In genomic region chr1:118326960-118327629, GRCh38 we compare ENCODE assay signal across 27 cellular contexts.
"Had no signal": no experiment of that assay in that cellular context is flagged by ENCODE, and none has a peak within 500 bp of the region (broad histone marks: within the 10 kb centered on the region; RNA-seq: fewer than 3 reads in every experiment).

No MANE protein-coding gene starts in this region.

- H3K27ac ChIP-seq: adrenal gland, breast epithelium, cardiac muscle cell, colonic mucosa, epithelial cell of prostate, esophagus squamous epithelium had no signal

- H3K4me3 ChIP-seq: adrenal gland, breast epithelium, cardiac muscle cell, colonic mucosa, esophagus squamous epithelium had no signal

- H3K4me1 ChIP-seq: adrenal gland, breast epithelium, colonic mucosa had no signal

- H3K27me3 ChIP-seq: adrenal gland, breast epithelium, cardiac muscle cell, colonic mucosa, esophagus squamous epithelium had no signal

- ATAC-seq: activated CD4-positive, alpha-beta T cell treated with anti-CD3 and anti-CD28 coated beads for 36 hours; activated CD8-positive, alpha-beta memory T cell treated with anti-CD3 and anti-CD28 coated beads, Interleukin-2, amount 10 ng/mL, durations not matched to agents 7 days and 5 days; activated CD8-positive, alpha-beta T cell treated with anti-CD3 and anti-CD28 coated beads, Interleukin-2, amount 10 ng/mL, durations not matched to agents 7 days and 5 days; activated naive CD8-positive, alpha-beta T cell treated with anti-CD3 and anti-CD28 coated beads, Interleukin-2, amount 50 U/mL, for 24 hours had no signal

- H3K36me3 ChIP-seq: adrenal gland, breast epithelium, cardiac muscle cell, colonic mucosa, esophagus squamous epithelium had no signal

- H3K9me3 ChIP-seq: adrenal gland, breast epithelium, colonic mucosa, esophagus squamous epithelium had no signal

- DNase-seq: activated CD4-positive, alpha-beta memory T cell treated with anti-CD3 and anti-CD28 coated beads for 36 hours; activated CD4-positive, alpha-beta T cell treated with anti-CD3 and anti-CD28 coated beads for 36 hours; activated CD4-positive, alpha-beta T cell treated with anti-CD3 and anti-CD28 coated beads, Interleukin-2, amount 10 ng/mL, durations not matched to agents 24 days and 14 days; activated CD4-positive, CD25-positive, alpha-beta regulatory T cell; activated CD4-positive, CD25-positive, alpha-beta regulatory T cell treated with anti-CD3 and anti-CD28 coated beads, Interleukin-2, amount 50 U/mL, for 72 hours; activated CD8-positive, alpha-beta memory T cell treated with anti-CD3 and anti-CD28 coated beads, Interleukin-2, amount 10 ng/mL, durations not matched to agents 7 days and 5 days; activated CD8-positive, alpha-beta memory T cell treated with anti-CD3 and anti-CD28 coated beads, Interleukin-2, amount 50 U/mL, for 4 hours; activated CD8-positive, alpha-beta T cell treated with anti-CD3 and anti-CD28 coated beads, Interleukin-2, amount 10 ng/mL, durations not matched to agents 7 days and 5 days; activated effector memory CD4-positive, alpha-beta T cell treated with anti-CD3 and anti-CD28 coated beads, Interleukin-2, amount 50 U/mL, for 16 hours; activated naive CD4-positive, alpha-beta T cell treated with anti-CD3 and anti-CD28 coated beads for 36 hours; activated naive CD8-positive, alpha-beta T cell treated with anti-CD3 and anti-CD28 coated beads for 36 hours; activated naive CD8-positive, alpha-beta T cell treated with anti-CD3 and anti-CD28 coated beads, Interleukin-2, amount 50 U/mL, for 24 hours; activated T-cell treated with anti-CD3 and anti-CD28 coated beads, Interleukin-2, amount 50 U/mL, for 1 hour; activated T-cell treated with anti-CD3 and anti-CD28 coated beads, Interleukin-2, amount 50 U/mL, for 48 hours; adrenal gland; amygdala; aorta; central memory CD4-positive, alpha-beta T cell; cerebellar nuclear complex; colonic mucosa; effector CD8-positive, alpha-beta T cell; esophagus squamous epithelium; foreskin melanocyte; T-helper 2 cell had no signal
